In the genomic region with DNA sequence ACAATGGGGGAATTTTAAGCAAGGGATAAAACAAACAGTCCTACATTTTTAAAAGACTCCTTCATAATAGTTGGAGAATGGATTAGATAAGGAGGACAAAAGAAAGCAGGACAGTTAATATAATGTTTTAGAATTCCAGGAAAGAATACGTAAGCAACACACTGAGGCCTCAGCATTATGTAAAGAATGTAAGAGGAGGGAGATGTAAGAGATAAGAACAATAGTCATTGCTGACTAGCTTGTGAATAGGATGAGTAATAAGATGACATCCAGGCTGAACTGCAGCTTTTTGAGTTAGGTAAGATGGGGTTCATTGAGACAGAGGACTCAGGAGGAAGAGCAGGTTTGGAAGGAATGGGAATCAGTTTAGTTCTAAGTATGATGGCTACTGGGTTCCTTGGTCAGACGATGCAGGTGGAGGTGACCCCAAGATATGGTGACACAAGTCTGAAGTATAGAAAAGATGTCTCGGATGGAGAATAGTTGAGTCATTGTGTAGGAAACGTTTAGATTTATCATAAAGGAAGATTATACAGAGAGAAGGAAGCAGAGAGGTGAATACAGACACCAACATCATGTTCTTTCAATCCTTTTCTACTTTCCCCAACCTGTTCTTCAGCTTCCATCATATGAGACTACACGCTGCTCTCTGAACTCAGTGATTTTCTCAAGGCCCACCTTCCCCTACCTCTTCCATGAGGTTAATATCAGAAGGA, we compare ENCODE assay signal across 14 cellular contexts.
A peak's percentile ranks its signal among the peaks of the same experiment; 100 is the strongest.
DNase-seq lines count a peak whose midpoint lies in the region; ATAC-seq and TF ChIP-seq lines count a peak whose summit lies in the region.
"Had no signal": no experiment of that assay in that cellular context is flagged by ENCODE, and none has a peak within 500 bp of the region (broad histone marks: within the 10 kb centered on the region; RNA-seq: fewer than 3 reads in every experiment).

No MANE protein-coding gene starts in this region.

- H3K4me1 Mint-ChIP-seq in chondrocyte (ENCODE audit: low read depth): peaks cover 6% of the 10 kb centered on the region
- H3K4me1 Mint-ChIP-seq: activated CD4-positive, alpha-beta T cell treated with anti-CD3 and anti-CD28 coated beads for 36 hours; T-cell had no signal

- intact Hi-C loops in head of caudate nucleus (cut with DNase I): no loop called here

- no peak overlapping the region for H3K27ac Mint-ChIP-seq in chondrocyte (ENCODE audit: unreplicated experiment)
- H3K27ac Mint-ChIP-seq: activated CD4-positive, alpha-beta T cell treated with anti-CD3 and anti-CD28 coated beads for 36 hours; T-cell had no signal

- ATAC-seq in HG03571 (IDR thresholded peaks at IDR 0.05; ENCODE audit: unreplicated experiment): no peak
- ATAC-seq: activated CD4-positive, alpha-beta T cell treated with anti-CD3 and anti-CD28 coated beads for 36 hours; HCT116; T-cell; upper lobe of right lung had no signal

- peaks cover 2% of the 10 kb centered on the region for H3K9me3 Mint-ChIP-seq in chondrocyte (ENCODE audit: low read depth)
- H3K9me3 Mint-ChIP-seq: T-cell had no signal

- no peak overlapping the region for H3K4me3 Mint-ChIP-seq in chondrocyte (ENCODE audit: unreplicated experiment)
- H3K4me3 Mint-ChIP-seq: activated CD4-positive, alpha-beta T cell treated with anti-CD3 and anti-CD28 coated beads for 36 hours; T-cell had no signal

- H3K36me3 Mint-ChIP-seq in chondrocyte (ENCODE audit: low read depth): peaks cover 4% of the 10 kb centered on the region

- no peak for TF ChIP-seq CTCF in chondrocyte (IDR thresholded peaks at IDR 0.05)

- H3K27me3 Mint-ChIP-seq in chondrocyte (ENCODE audit: low read depth): no peaks in the 10 kb centered on the region
- H3K27me3 Mint-ChIP-seq: activated CD4-positive, alpha-beta T cell treated with anti-CD3 and anti-CD28 coated beads for 36 hours; T-cell had no signal

- DNase-seq in NCI-H82 (lab: John Stamatoyannopoulos, UW) (peak; percentile 6), NCI-H82 treated with DMSO at 0.1 percent for 48 hours (lab: John Stamatoyannopoulos, UW; ENCODE audit: unreplicated experiment) (no peak), SW 1271 (lab: John Stamatoyannopoulos, UW) (peak; percentile 1 to 22), fibroblast of the conjunctiva (ENCODE audit: low read depth) (peak; percentile 40), stromal cell of bone marrow (ENCODE audit: low read depth) (peak; percentile 13), chondrocyte (ENCODE audit: low spot score) (no peak), head of caudate nucleus (no peak)
- DNase-seq: activated CD4-positive, alpha-beta T cell treated with anti-CD3 and anti-CD28 coated beads for 36 hours; islet precursor cell; NCI-H146; T-cell; upper lobe of right lung had no signal

Comparison
In these comparisons a context has a peak if more than half of its experiments do, and no peak if none do; other contexts are left out.
1. DNase-seq: peak in NCI-H82 (single experiment), SW 1271 (2 of 2), fibroblast of the conjunctiva (single experiment) and stromal cell of bone marrow (single experiment); none in NCI-H82 treated with DMSO at 0.1 percent for 48 hours (single experiment), chondrocyte (single experiment) and head of caudate nucleus (0 of 42).